ENCODE assay signal across 1 cellular context in the genomic region with DNA sequence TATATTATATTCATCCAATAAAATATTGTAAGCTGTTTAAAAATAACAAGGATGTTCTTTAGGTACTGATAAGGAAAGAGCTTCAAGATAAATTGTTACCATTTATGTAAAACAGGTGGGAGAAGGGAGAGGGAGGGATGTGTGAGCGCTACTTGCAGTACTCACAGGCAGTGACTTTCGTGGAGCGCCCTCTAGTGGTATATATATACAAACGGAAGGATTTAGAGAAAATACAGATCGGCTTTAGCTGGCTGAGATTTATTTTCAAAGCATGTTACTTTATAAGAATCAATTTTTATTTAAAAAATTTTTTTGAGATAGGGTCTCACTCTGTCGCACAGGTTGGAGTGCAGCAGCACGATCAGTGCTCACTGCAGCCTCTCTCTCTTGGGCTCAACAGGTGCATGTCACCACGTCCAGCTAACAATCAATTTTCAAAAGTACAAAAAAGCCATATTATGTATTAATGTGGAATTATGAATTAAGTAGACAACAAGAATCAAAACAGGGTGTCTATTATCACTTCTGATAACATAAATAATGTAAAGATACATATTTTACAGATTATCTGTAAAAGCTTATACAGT.
TF ChIP-seq lines count a peak whose summit lies in the region.

No MANE protein-coding gene starts in this region.

TF ChIP-seq in H1, 55 proteins besides CTCF, POLR2A, EP300 and RAD21:
- TF ChIP-seq SP1 (IDR thresholded peaks at IDR 0.05; ENCODE audit: low read depth, low read length) (no peak), ZNF274 (IDR thresholded peaks at IDR 0.05; ENCODE audit: borderline replicate concordance, extremely low read depth, low read length) (no peak), CBX5 (IDR thresholded peaks at IDR 0.05; ENCODE audit: low read depth, low read length) (no peak), BACH1 (IDR thresholded peaks at IDR 0.05; ENCODE audit: low read length) (no peak), EZH2 (IDR thresholded peaks at IDR 0.05; ENCODE audit: low read depth, low read length, severe bottlenecking) (no peak), TAF1 (IDR thresholded peaks at IDR 0.05; ENCODE audit: low read depth, low read length) (no peak), HDAC6 (IDR thresholded peaks at IDR 0.05; ENCODE audit: low read depth, low read length) (no peak), CHD1 (IDR thresholded peaks at IDR 0.05; ENCODE audit: low read depth, low read length) (no peak), KDM5A (IDR thresholded peaks at IDR 0.05; ENCODE audit: low read length) (no peak), SAP30 (IDR thresholded peaks at IDR 0.05; ENCODE audit: insufficient read depth, insufficient replicate concordance, low read length) (no peak)
- TF ChIP-seq, protein P1, sequence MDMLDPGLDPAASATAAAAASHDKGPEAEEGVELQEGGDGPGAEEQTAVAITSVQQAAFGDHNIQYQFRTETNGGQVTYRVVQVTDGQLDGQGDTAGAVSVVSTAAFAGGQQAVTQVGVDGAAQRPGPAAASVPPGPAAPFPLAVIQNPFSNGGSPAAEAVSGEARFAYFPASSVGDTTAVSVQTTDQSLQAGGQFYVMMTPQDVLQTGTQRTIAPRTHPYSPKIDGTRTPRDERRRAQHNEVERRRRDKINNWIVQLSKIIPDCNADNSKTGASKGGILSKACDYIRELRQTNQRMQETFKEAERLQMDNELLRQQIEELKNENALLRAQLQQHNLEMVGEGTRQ (IDR thresholded peaks at IDR 0.05; ENCODE audit: low read length), result no peak
- TF ChIP-seq, protein P2, sequence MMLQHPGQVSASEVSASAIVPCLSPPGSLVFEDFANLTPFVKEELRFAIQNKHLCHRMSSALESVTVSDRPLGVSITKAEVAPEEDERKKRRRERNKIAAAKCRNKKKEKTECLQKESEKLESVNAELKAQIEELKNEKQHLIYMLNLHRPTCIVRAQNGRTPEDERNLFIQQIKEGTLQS (IDR thresholded peaks at IDR 0.05; ENCODE audit: insufficient read depth, low read depth, low read length), result no peak
- TF ChIP-seq, protein P3, sequence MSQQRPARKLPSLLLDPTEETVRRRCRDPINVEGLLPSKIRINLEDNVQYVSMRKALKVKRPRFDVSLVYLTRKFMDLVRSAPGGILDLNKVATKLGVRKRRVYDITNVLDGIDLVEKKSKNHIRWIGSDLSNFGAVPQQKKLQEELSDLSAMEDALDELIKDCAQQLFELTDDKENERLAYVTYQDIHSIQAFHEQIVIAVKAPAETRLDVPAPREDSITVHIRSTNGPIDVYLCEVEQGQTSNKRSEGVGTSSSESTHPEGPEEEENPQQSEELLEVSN (IDR thresholded peaks at IDR 0.05), result no peak
